ENCODE assay signal across 7 cellular contexts in genomic region chr4:180253419-180253818, GRCh38.
"Had no signal": no experiment of that assay in that cellular context is flagged by ENCODE, and none has a peak within 500 bp of the region (broad histone marks: within the 10 kb centered on the region; RNA-seq: fewer than 3 reads in every experiment).

No MANE protein-coding gene starts in this region.

- ATAC-seq: GM12878 had no signal

- DNase-seq: GDM1, GF-D8 had no signal

- H3K4me3 ChIP-seq: GM12878 had no signal

- FAIRE-seq: GM12878, GM12891, GM12892, GM18507, GM19239 had no signal
